15 cellular contexts compared by ENCODE assay signal in the genomic region with DNA sequence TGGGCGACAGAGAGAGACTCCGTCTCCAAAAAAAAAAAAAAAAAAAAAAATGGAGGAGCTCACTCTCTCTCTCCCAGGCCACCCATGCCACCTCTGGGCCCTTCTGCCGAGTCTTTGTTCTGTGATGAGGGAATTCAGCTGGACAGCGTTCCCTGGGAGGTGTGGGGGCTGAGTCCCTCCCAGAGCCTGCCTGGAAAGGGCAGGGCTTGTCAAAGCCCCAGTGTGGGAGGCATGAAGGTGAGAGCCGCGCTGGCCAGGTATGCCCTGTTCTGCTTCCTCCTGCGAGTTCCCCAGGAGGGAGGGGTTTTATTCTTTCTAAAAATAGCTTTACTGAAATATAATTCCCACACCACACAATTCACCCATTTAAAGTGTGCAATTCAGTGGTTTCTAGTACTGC.
DNase-seq lines count a peak whose midpoint lies in the region; ATAC-seq and TF ChIP-seq lines count a peak whose summit lies in the region.
"Had no signal": no experiment of that assay in that cellular context is flagged by ENCODE, and none has a peak within 500 bp of the region (broad histone marks: within the 10 kb centered on the region; RNA-seq: fewer than 3 reads in every experiment).

No MANE protein-coding gene starts in this region.

- H3K9me3 ChIP-seq in left lung (no peaks in the 10 kb centered on the region), spleen (peaks cover 0 to 4% (median 1%) of the 10 kb centered on the region in 8 donors), colonic mucosa (no peaks in the 10 kb centered on the region)

- H3K4me3 ChIP-seq in left lung (no peak overlapping the region), spleen (no peak overlapping the region), dorsolateral prefrontal cortex (no peak overlapping the region), colonic mucosa (no peak overlapping the region)
- H3K4me3 ChIP-seq: GM23338 had no signal

- H3K9me3 Mint-ChIP-seq in activated naive CD4-positive, alpha-beta T cell treated with anti-CD3 and anti-CD28 coated beads, Interleukin-2, amount 50 U/mL, for 72 hours = peaks cover 0 to under 1% of the 10 kb centered on the region in 2 donors
- H3K9me3 Mint-ChIP-seq: CD4-positive, alpha-beta T cell; GM23338 had no signal

- peaks cover 0 to 2% of the 10 kb centered on the region in 2 donors for H3K36me3 Mint-ChIP-seq in activated naive CD4-positive, alpha-beta T cell treated with anti-CD3 and anti-CD28 coated beads, Interleukin-2, amount 50 U/mL, for 72 hours

- TF ChIP-seq CTCF in left lung (IDR thresholded peaks at IDR 0.05) (no peak), spleen (IDR thresholded peaks at IDR 0.05 in 8 of 11, conservative IDR thresholded peaks at IDR 0.05 in 3 of 11) (no peak), dorsolateral prefrontal cortex (IDR thresholded peaks at IDR 0.05 in 54 of 56, conservative IDR thresholded peaks at IDR 0.05 in 2 of 56; ENCODE audit: low read depth in 1 of 56, partially characterized antibody in 56 of 56) (no peak), colonic mucosa (IDR thresholded peaks at IDR 0.05) (no peak)

- H3K36me3 ChIP-seq in left lung (no peaks in the 10 kb centered on the region), spleen (no peaks in the 10 kb centered on the region), colonic mucosa (no peaks in the 10 kb centered on the region)

- intact Hi-C loops in left lung (cut with DNase I) = no loop called here
- intact Hi-C loops in spleen (cut with DNase I; ENCODE audit: low total_unique reads) = no loop called here
- intact Hi-C loops in dorsolateral prefrontal cortex (cut with DNase I) = no loop called here
- intact Hi-C loops in colonic mucosa (cut with DNase I) = no loop called here

- no peak overlapping the region for H3K27ac Mint-ChIP-seq in activated naive CD4-positive, alpha-beta T cell treated with anti-CD3 and anti-CD28 coated beads, Interleukin-2, amount 50 U/mL, for 72 hours
- H3K27ac Mint-ChIP-seq: B cell; CD4-positive, alpha-beta T cell; GM23338 had no signal

- H3K27ac ChIP-seq in left lung (no peak overlapping the region), spleen (no peak overlapping the region), dorsolateral prefrontal cortex (no peak overlapping the region), colonic mucosa (no peak overlapping the region)

- WGBS in spleen, 5 donors = 78 to 92% (median 89%) methylated on average over 6 to 7 of the region's 7 CpGs

- no peak overlapping the region for H3K9ac ChIP-seq in colonic mucosa (ENCODE audit: low read depth in 2 of 2, low read length in 2 of 2)

- no peaks in the 10 kb centered on the region for H3K27me3 ChIP-seq in left lung
- peaks cover 0 to 16% (median 0%) of the 10 kb centered on the region in 7 donors for H3K27me3 ChIP-seq in spleen (replicated peaks in 1 of 7)
- no peaks in the 10 kb centered on the region for H3K27me3 ChIP-seq in dorsolateral prefrontal cortex
- H3K27me3 ChIP-seq in colonic mucosa = no peaks in the 10 kb centered on the region

- peak; percentile 50 for ATAC-seq in left lung
- no peak for ATAC-seq in activated naive CD4-positive, alpha-beta T cell treated with anti-CD3 and anti-CD28 coated beads, Interleukin-2, amount 50 U/mL, for 72 hours
- ATAC-seq: GM23338 had no signal

- DNase-seq in NCI-H2029 (lab: John Stamatoyannopoulos, UW) (peak; percentile 68), SW480 (ENCODE audit: low spot score) (peak; percentile 68), left lung (no peak), spleen (peak; percentile 41), dorsolateral prefrontal cortex (no peak), colonic mucosa (no peak)
- DNase-seq in activated naive CD4-positive, alpha-beta T cell treated with anti-CD3 and anti-CD28 coated beads, Interleukin-2, amount 50 U/mL, for 72 hours (ENCODE audit: low spot score in 2 of 2) = no peak
- no peak for DNase-seq in stimulated activated CD4-positive, alpha-beta T cell treated with anti-CD3 and anti-CD28 coated beads, Interleukin-2, amount 100 ng/mL, for 48 hours
- DNase-seq: ACHN; C1 segment of cervical spinal cord; CD4-positive, alpha-beta T cell; DMS 273 treated with DMSO at 0.1 percent for 48 hours; H7 had no signal

- TF ChIP-seq POLR2A in spleen (IDR thresholded peaks at IDR 0.05) = no peak

- H3K4me1 ChIP-seq in left lung = no peaks in the 10 kb centered on the region
- no peaks in the 10 kb centered on the region for H3K4me1 ChIP-seq in spleen
- no peaks in the 10 kb centered on the region for H3K4me1 ChIP-seq in colonic mucosa

Comparison
In these comparisons a context has a peak if more than half of its experiments do, and no peak if none do; other contexts are left out.
1. DNase-seq: peak in NCI-H2029 (single experiment), SW480 (single experiment) and spleen (single experiment); none in left lung (0 of 2), dorsolateral prefrontal cortex (0 of 10), activated naive CD4-positive, alpha-beta T cell treated with anti-CD3 and anti-CD28 coated beads, Interleukin-2, amount 50 U/mL, for 72 hours (0 of 2), colonic mucosa (single experiment) and stimulated activated CD4-positive, alpha-beta T cell treated with anti-CD3 and anti-CD28 coated beads, Interleukin-2, amount 100 ng/mL, for 48 hours (0 of 2).